In the genomic region with DNA sequence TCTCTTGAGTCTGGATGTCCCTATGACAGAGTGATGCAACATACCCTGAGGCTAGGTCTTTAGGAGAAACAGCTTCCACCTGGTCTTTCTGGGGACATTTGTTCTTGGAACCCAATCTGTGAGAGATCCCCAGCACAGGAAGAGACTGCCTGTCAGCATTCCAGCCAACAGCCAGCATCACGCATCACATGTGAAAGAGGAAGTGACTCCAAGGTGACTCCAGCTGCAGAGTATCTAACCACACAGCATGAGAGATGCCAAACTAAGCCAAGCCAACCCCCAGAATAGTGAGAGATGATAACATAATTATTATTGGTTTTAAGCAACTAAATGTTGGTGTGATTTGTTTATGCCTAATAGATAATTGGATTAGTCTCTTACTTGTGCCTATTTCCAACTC, we compare ENCODE assay signal across 10 cellular contexts. TPM values are rescaled to one million over a fixed set of nuclear protein-coding genes. Genes with fewer than 3 reads are reported as not detected.
DNase-seq lines count a peak whose midpoint lies in the region; ATAC-seq, FAIRE-seq and TF ChIP-seq lines count a peak whose summit lies in the region.
"Had no signal": no experiment of that assay in that cellular context is flagged by ENCODE, and none has a peak within 500 bp of the region (broad histone marks: within the 10 kb centered on the region; RNA-seq: fewer than 3 reads in every experiment).

No MANE protein-coding gene starts in this region.

- H3K4me1 ChIP-seq in small intestine (ENCODE audit: control insufficient read depth in 2 of 2, insufficient read depth in 1 of 2, low read depth in 1 of 2, low read length in 1 of 2) = no peaks in the 10 kb centered on the region

- peak; percentile 66 for DNase-seq in AG08396 (ENCODE audit: low spot score)
- DNase-seq in HL-60 (ENCODE audit: low read depth in 1 of 2, low spot score in 1 of 2) = peak; percentile 28 to 30
- DNase-seq in dermis microvascular lymphatic vessel endothelial cell (ENCODE audit: low read depth in 2 of 2) = peak; percentile 25 to 42
- no peak for DNase-seq in small intestine
- no peak for DNase-seq in activated gamma-delta T cell treated with Interleukin-2 at 50 U/mL for 16 hours
- no peak for DNase-seq in type B pancreatic cell (ENCODE audit: extremely low spot score, unreplicated experiment)
- no peak for DNase-seq in NK-92 treated with Interleukin-12 subunit alpha and Interleukin-12 subunit beta, amount 100 ng/mL, for 24 hours (lab: John Stamatoyannopoulos, UW)

- H3K36me3 Mint-ChIP-seq in type B pancreatic cell = no peaks in the 10 kb centered on the region

- H3K27me3 ChIP-seq in HL-60 (ENCODE audit: insufficient read depth, poor library complexity, severe bottlenecking) (peaks cover 22% of the 10 kb centered on the region), small intestine (ENCODE audit: control insufficient read depth in 2 of 2, insufficient read depth in 2 of 2, low read length in 2 of 2) (no peaks in the 10 kb centered on the region)

- H3K27ac Mint-ChIP-seq in type B pancreatic cell = no peak overlapping the region
- H3K27ac Mint-ChIP-seq: nephron; stimulated activated naive CD8-positive, alpha-beta T cell treated with anti-CD3 and anti-CD28 coated beads, Interleukin-15, Interleukin-2, amounts not matched to agents 100 ng/mL and 50 ng/mL, for 24 hours had no signal

- no peaks in the 10 kb centered on the region for H3K4me1 Mint-ChIP-seq in type B pancreatic cell (ENCODE audit: unreplicated experiment)
- H3K4me1 Mint-ChIP-seq: nephron had no signal

- WGBS in small intestine, 3 donors = 58 to 82% (median 74%) methylated on average over 1 of the region's 1 CpG

- H3K27ac ChIP-seq in HL-60 (replicated peaks) (no peak overlapping the region), small intestine (ENCODE audit: low read depth in 1 of 2, low read length in 1 of 2) (no peak overlapping the region)

- H3K4me3 ChIP-seq in HL-60 (replicated peaks; ENCODE audit: insufficient read depth, low read length) (no peak overlapping the region), small intestine (ENCODE audit: low read depth in 1 of 2, low read length in 2 of 2) (no peak overlapping the region)

- no peak for FAIRE-seq in small intestine (lab: Jason Lieb, UNC)

- peaks cover 14% of the 10 kb centered on the region for H3K27me3 Mint-ChIP-seq in type B pancreatic cell
- H3K27me3 Mint-ChIP-seq: stimulated activated naive CD8-positive, alpha-beta T cell treated with anti-CD3 and anti-CD28 coated beads, Interleukin-15, Interleukin-2, amounts not matched to agents 100 ng/mL and 50 ng/mL, for 24 hours had no signal

- H3K36me3 ChIP-seq in small intestine (ENCODE audit: control insufficient read depth in 2 of 2, insufficient read depth in 2 of 2, low read length in 2 of 2) = no peaks in the 10 kb centered on the region

- TF ChIP-seq CTCF in HL-60 (IDR thresholded peaks at IDR 0.05; ENCODE audit: insufficient read depth, low read length) (no peak), type B pancreatic cell (conservative IDR thresholded peaks at IDR 0.05) (no peak)

- no peaks in the 10 kb centered on the region for H3K9me3 ChIP-seq in small intestine (ENCODE audit: control insufficient read depth, low read depth)

- H3K4me3 Mint-ChIP-seq in type B pancreatic cell = no peak overlapping the region
- H3K4me3 Mint-ChIP-seq: nephron; stimulated activated naive CD8-positive, alpha-beta T cell treated with anti-CD3 and anti-CD28 coated beads, Interleukin-15, Interleukin-2, amounts not matched to agents 100 ng/mL and 50 ng/mL, for 24 hours had no signal

- H3K9me3 Mint-ChIP-seq in type B pancreatic cell = no peaks in the 10 kb centered on the region
- H3K9me3 Mint-ChIP-seq: nephron; stimulated activated naive CD8-positive, alpha-beta T cell treated with anti-CD3 and anti-CD28 coated beads, Interleukin-15, Interleukin-2, amounts not matched to agents 100 ng/mL and 50 ng/mL, for 24 hours had no signal

- peak; percentile 67 for ATAC-seq in GM19455 (IDR thresholded peaks at IDR 0.05; ENCODE audit: unreplicated experiment)

RNA-seq across cellular contexts. Expression of a gene that starts 35.7 kb away (rescaled TPM):
- total RNA-seq in dermis microvascular lymphatic vessel endothelial cell = not detected in 2 replicates
- polyA plus RNA-seq in small intestine = not detected
- total RNA-seq in type B pancreatic cell (ENCODE audit: low replicate concordance) = not detected in 2 replicates

RNA-seq across cellular contexts. Expression of a gene that starts 59.6 kb away (rescaled TPM):
- total RNA-seq in dermis microvascular lymphatic vessel endothelial cell (32.3 and 34.0 TPM in 2 replicates), type B pancreatic cell (ENCODE audit: low replicate concordance) (74.9 and 101 TPM in 2 replicates)
- 1,000 to 10,000 TPM in 1 of 3 donors, 100 to 1,000 TPM in 2; 373 to 1,144 (median 757) TPM for polyA plus RNA-seq in small intestine

Comparison
In these comparisons a context has a peak if more than half of its experiments do, and no peak if none do; other contexts are left out.
1. DNase-seq: peak in AG08396 (single experiment), HL-60 (2 of 2) and dermis microvascular lymphatic vessel endothelial cell (2 of 2); none in small intestine (single experiment), activated gamma-delta T cell treated with Interleukin-2 at 50 U/mL for 16 hours (single experiment), type B pancreatic cell (single experiment) and NK-92 treated with Interleukin-12 subunit alpha and Interleukin-12 subunit beta, amount 100 ng/mL, for 24 hours (single experiment).